In genomic region chr9:128231638-128232568, GRCh38 we compare ENCODE assay signal across 20 cellular contexts. TPM values are rescaled to one million over a fixed set of nuclear protein-coding genes. Genes with fewer than 3 reads are reported as not detected.
DNase-seq lines count a peak whose midpoint lies in the region; ATAC-seq and TF ChIP-seq lines count a peak whose summit lies in the region.
"Had no signal": no experiment of that assay in that cellular context is flagged by ENCODE, and none has a peak within 500 bp of the region (broad histone marks: within the 10 kb centered on the region; RNA-seq: fewer than 3 reads in every experiment).

No MANE protein-coding gene starts in this region.

- intact Hi-C loops in Right ventricle myocardium inferior (cut with DNase I) (no loop called here), cardiac septum (cut with DNase I) (no loop called here), lower leg skin (cut with DNase I; ENCODE audit: low total_unique reads) (no loop called here), tibial artery (cut with DNase I; ENCODE audit: low total_unique reads) (no loop called here), A673 (cut with micrococcal nuclease; ENCODE audit: unreplicated experiment) (no loop called here)

- TF ChIP-seq POLR2A in lower leg skin (IDR thresholded peaks at IDR 0.05), result no peak

- CTCF ChIA-PET in A673 (lab: Charles Lee), result no interaction called here

- BruUV-seq in A673 (replicated peaks; lab: Mats Ljungman, UMichigan), result no TSS peak

- H3K27me3 ChIP-seq in tibial artery, result no peaks in the 10 kb centered on the region
- no peaks in the 10 kb centered on the region for H3K27me3 ChIP-seq in A673 (replicated peaks; ENCODE audit: insufficient read depth, low read depth, low read length, poor library complexity)
- H3K27me3 ChIP-seq: neutrophil had no signal

- no peaks in the 10 kb centered on the region for H3K9me3 ChIP-seq in tibial artery
- no peaks in the 10 kb centered on the region for H3K9me3 ChIP-seq in A673 (ENCODE audit: low read depth, low read length, poor library complexity, severe bottlenecking)
- H3K9me3 ChIP-seq: neutrophil had no signal

- no peak overlapping the region for H3K4me3 ChIP-seq in coronary artery
- H3K4me3 ChIP-seq in lower leg skin (ENCODE audit: low read depth, poor library complexity, severe bottlenecking), result no peak overlapping the region
- no peak overlapping the region for H3K4me3 ChIP-seq in tibial artery
- H3K4me3 ChIP-seq in A673 (ENCODE audit: low read depth, low read length, poor library complexity, severe bottlenecking), result no peak overlapping the region
- H3K4me3 ChIP-seq: GM12878 had no signal

- H3K27ac ChIP-seq in coronary artery, result peak overlapping the region in 1 of 2 donors; percentile 63
- peak overlapping the region; percentile 33 to 49 for H3K27ac ChIP-seq in tibial artery
- H3K27ac ChIP-seq in A673 (ENCODE audit: low read depth, low read length, poor library complexity, severe bottlenecking), result no peak overlapping the region
- H3K27ac ChIP-seq: neutrophil had no signal

- no peaks in the 10 kb centered on the region for H3K4me1 ChIP-seq in tibial artery
- no peaks in the 10 kb centered on the region for H3K4me1 ChIP-seq in A673 (ENCODE audit: insufficient read depth, low read length, poor library complexity, severe bottlenecking)

- TF ChIP-seq CTCF in coronary artery (IDR thresholded peaks at IDR 0.05) (no peak), lower leg skin (IDR thresholded peaks at IDR 0.05) (no peak), tibial artery (IDR thresholded peaks at IDR 0.05) (no peak), A673 (conservative IDR thresholded peaks at IDR 0.05; ENCODE audit: low read depth, low read length) (no peak)

- WGBS in lower leg skin, 2 donors, result 48% methylated on average over 16 of the region's 16 CpGs

- H3K36me3 ChIP-seq in tibial artery (no peaks in the 10 kb centered on the region), A673 (ENCODE audit: insufficient read depth, low read length, poor library complexity, severe bottlenecking) (no peaks in the 10 kb centered on the region)
- H3K36me3 ChIP-seq: neutrophil had no signal

- POLR2A ChIA-PET in A673 (lab: Charles Lee; ENCODE audit: low non-redundant PET), result no interaction called here

- peak; percentile 46 for ATAC-seq in Right ventricle myocardium inferior
- ATAC-seq in GM18868 (IDR thresholded peaks at IDR 0.05; ENCODE audit: unreplicated experiment), result no peak
- ATAC-seq: GM12878, left lobe of liver, T-cell had no signal

- DNase-seq in Right ventricle myocardium inferior (ENCODE audit: missing footprints) (peak; percentile 7), cardiac septum (ENCODE audit: low spot score) (no peak), coronary artery (ENCODE audit: low spot score) (peak; percentile 80), lower leg skin (ENCODE audit: low spot score in 2 of 2) (peak; percentile 86 to 94), tibial artery (peak; percentile 82 to 89), NCI-H526 (lab: John Stamatoyannopoulos, UW) (no peak), A673 (ENCODE audit: low spot score) (no peak)
- DNase-seq: activated naive CD8-positive, alpha-beta T cell treated with anti-CD3 and anti-CD28 coated beads, Interleukin-2, amount 10 ng/mL, durations not matched to agents 7 days and 5 days; activated T-cell treated with anti-CD3 and anti-CD28 coated beads, Interleukin-2, amount 50 U/mL, for 72 hours; CD4-positive, alpha-beta memory T cell; DMS53; HCEC 1CT; NCI-H1105 treated with DMSO at 0.1 percent for 48 hours; NCI-H69; SHP77; T-cell had no signal

RNA-seq across cellular contexts. Expression of gene DNM1, which starts 28.7 kb away (rescaled TPM):
- total RNA-seq in Right ventricle myocardium inferior, result 6.1 TPM
- total RNA-seq in cardiac septum, result 7.3 TPM
- 10 to 100 TPM in 1 of 4 donors, 1 to 10 TPM in 3; 6.9 to 11.4 (median 9.0) TPM for total RNA-seq in lower leg skin
- 7.6 and 11.8 TPM in 2 replicates for total RNA-seq in A673 (2021)

RNA-seq across cellular contexts. Expression of gene CIZ1, which starts 40.5 kb away (rescaled TPM):
- total RNA-seq in Right ventricle myocardium inferior, result 69.3 TPM
- total RNA-seq in cardiac septum, result 86.1 TPM
- total RNA-seq in lower leg skin, result 100 to 1,000 TPM in 1 of 4 donors, 10 to 100 TPM in 3; 71.6 to 135 (median 83.9) TPM
- 158 and 161 TPM in 2 replicates for total RNA-seq in A673 (2021)

RNA-seq across cellular contexts. Expression of gene GOLGA2, which starts 43.9 kb away (rescaled TPM):
- 76.4 TPM for total RNA-seq in Right ventricle myocardium inferior
- 120 TPM for total RNA-seq in cardiac septum
- total RNA-seq in lower leg skin, result 100 to 1,000 TPM in 3 of 4 donors, 10 to 100 TPM in 1; 81.8 to 123 (median 116) TPM
- total RNA-seq in A673 (2021), result 87.0 and 105 TPM in 2 replicates

RNA-seq across cellular contexts. Expression of gene SWI5, which starts 44.2 kb away (rescaled TPM):
- total RNA-seq in Right ventricle myocardium inferior (14.9 TPM), cardiac septum (17.7 TPM), lower leg skin (10 to 100 TPM; 12.3 to 31.1 (median 24.8) TPM), A673 (2021) (19.0 and 24.2 TPM in 2 replicates)

Comparison
In these comparisons a context has a peak if more than half of its experiments do, and no peak if none do; other contexts are left out.
1. DNase-seq: peak in Right ventricle myocardium inferior (single experiment), coronary artery (single experiment), lower leg skin (2 of 2) and tibial artery (2 of 2); none in cardiac septum (single experiment), NCI-H526 (0 of 2) and A673 (single experiment).